In the genomic region with DNA sequence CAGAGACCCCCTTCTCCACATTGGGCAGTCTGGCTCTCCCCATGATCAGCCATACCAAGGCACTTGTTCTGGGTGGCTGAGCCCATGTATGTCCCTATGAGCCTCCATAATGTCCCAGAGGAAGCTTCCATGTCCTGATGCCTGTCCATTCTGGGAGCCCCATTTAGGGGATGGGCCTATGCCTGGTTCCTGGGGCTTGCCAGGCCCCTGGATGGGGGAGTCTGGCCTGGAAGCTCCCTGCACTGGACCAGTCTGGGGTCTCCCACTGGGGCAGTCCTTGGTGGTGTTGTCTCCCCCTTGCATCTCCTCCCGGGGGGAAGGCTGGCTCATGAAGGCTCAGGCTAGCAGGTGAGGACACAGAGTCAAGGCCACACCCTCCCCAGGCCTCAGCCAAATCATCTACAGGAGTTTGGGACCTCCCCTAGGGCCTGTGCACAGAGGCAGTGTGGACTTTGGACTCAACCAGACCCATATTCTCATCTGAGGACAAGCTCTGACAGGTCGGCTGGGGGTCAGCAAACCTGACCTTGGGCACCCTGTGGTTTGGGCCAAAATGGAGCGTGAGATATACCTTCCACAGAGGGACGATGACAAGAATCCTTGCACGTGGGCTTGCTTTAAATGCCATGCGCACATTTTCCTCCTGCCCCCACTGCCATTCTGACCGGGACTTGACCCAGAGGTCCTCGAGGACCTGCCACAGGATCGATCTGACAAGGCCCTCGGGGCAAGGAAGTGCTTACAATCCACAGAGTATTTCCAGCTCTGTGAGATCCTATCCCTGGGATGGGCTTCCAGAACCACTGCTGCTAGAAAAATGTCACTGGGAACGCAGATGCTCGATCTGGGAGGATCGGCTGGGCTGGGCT, we compare ENCODE assay signal across 24 cellular contexts. TPM values are rescaled to one million over a fixed set of nuclear protein-coding genes. Genes with fewer than 3 reads are reported as not detected.
DNase-seq lines count a peak whose midpoint lies in the region; ATAC-seq and TF ChIP-seq lines count a peak whose summit lies in the region.
"Had no signal": no experiment of that assay in that cellular context is flagged by ENCODE, and none has a peak within 500 bp of the region (broad histone marks: within the 10 kb centered on the region; RNA-seq: fewer than 3 reads in every experiment).

No MANE protein-coding gene starts in this region.

- DNase-seq in Right ventricle myocardium inferior (ENCODE audit: missing footprints) (peak; percentile 54), cardiac septum (ENCODE audit: low spot score) (no peak), NCI-H526 (lab: John Stamatoyannopoulos, UW) (peak; percentile 76 to 93), glutamatergic neuron (peak; percentile 56), upper lobe of right lung (peak; percentile 35), NCI-H1105 (lab: John Stamatoyannopoulos, UW) (no peak)
- DNase-seq: activated CD4-positive, alpha-beta T cell treated with anti-CD3 and anti-CD28 coated beads, Interleukin-2, amount 10 ng/mL, durations not matched to agents 24 days and 14 days; activated CD8-positive, alpha-beta memory T cell treated with anti-CD3 and anti-CD28 coated beads, Interleukin-2, amount 10 ng/mL, durations not matched to agents 7 days and 5 days; BE2C; Calu3; IMR-90; midbrain; NCI-H1417 treated with DMSO at 0.1 percent for 48 hours; NCI-H2171; NCI-H82; nephron progenitor cell; OCI-M1; SJCRH30; uterus had no signal

- H3K4me3 Mint-ChIP-seq in glutamatergic neuron (ENCODE audit: unreplicated experiment), result no peak overlapping the region
- H3K4me3 Mint-ChIP-seq: activated CD4-positive, alpha-beta T cell treated with anti-CD3 and anti-CD28 coated beads, Interleukin-2, amount 10 ng/mL, durations not matched to agents 24 days and 14 days; activated CD8-positive, alpha-beta memory T cell treated with anti-CD3 and anti-CD28 coated beads, Interleukin-2, amount 10 ng/mL, durations not matched to agents 7 days and 5 days; activated naive CD8-positive, alpha-beta T cell; activated T-helper 1 cell treated with anti-CD3 and anti-CD28 coated beads, Interleukin-12 subunit alpha, Interleukin-12 subunit beta, Interleukin-2, Interleukin-4 antibody, amounts not matched to agents 30 ng/mL and 10 ng/mL and 1 ng/mL, durations not matched to agents 14 hours and 24 hours and 36 hours; nephron progenitor cell; T-helper 1 cell treated with Interleukin-12 subunit alpha and Interleukin-12 subunit beta and Interleukin-4 antibody, amounts not matched to agents 30 μg/mL and 1 μg/mL, for 36 hours had no signal

- TF ChIP-seq CTCF in glutamatergic neuron (IDR thresholded peaks at IDR 0.05; ENCODE audit: partially characterized antibody, unreplicated experiment) (no peak), upper lobe of right lung (IDR thresholded peaks at IDR 0.05) (no peak)

- no peaks in the 10 kb centered on the region for H3K36me3 Mint-ChIP-seq in glutamatergic neuron (ENCODE audit: unreplicated experiment)
- H3K36me3 Mint-ChIP-seq: activated CD8-positive, alpha-beta memory T cell treated with anti-CD3 and anti-CD28 coated beads, Interleukin-2, amount 10 ng/mL, durations not matched to agents 7 days and 5 days; activated naive CD8-positive, alpha-beta T cell had no signal

- H3K9me3 ChIP-seq in upper lobe of right lung, result no peaks in the 10 kb centered on the region
- H3K9me3 ChIP-seq: BE2C, SJCRH30, uterus had no signal

- peaks cover 7% of the 10 kb centered on the region for H3K4me1 Mint-ChIP-seq in glutamatergic neuron (ENCODE audit: low read depth, unreplicated experiment)
- H3K4me1 Mint-ChIP-seq: activated CD4-positive, alpha-beta T cell treated with anti-CD3 and anti-CD28 coated beads, Interleukin-2, amount 10 ng/mL, durations not matched to agents 24 days and 14 days; nephron progenitor cell had no signal

- H3K27ac ChIP-seq in upper lobe of right lung, result no peak overlapping the region
- H3K27ac ChIP-seq: SJCRH30, uterus had no signal

- H3K9me3 Mint-ChIP-seq in glutamatergic neuron (ENCODE audit: unreplicated experiment), result peaks cover 2% of the 10 kb centered on the region
- H3K9me3 Mint-ChIP-seq: activated CD4-positive, alpha-beta T cell treated with anti-CD3 and anti-CD28 coated beads, Interleukin-2, amount 10 ng/mL, durations not matched to agents 24 days and 14 days; activated T-helper 1 cell treated with anti-CD3 and anti-CD28 coated beads, Interleukin-12 subunit alpha, Interleukin-12 subunit beta, Interleukin-2, Interleukin-4 antibody, amounts not matched to agents 30 ng/mL and 10 ng/mL and 1 ng/mL, durations not matched to agents 14 hours and 24 hours and 36 hours; nephron progenitor cell; T-helper 1 cell treated with Interleukin-12 subunit alpha and Interleukin-12 subunit beta and Interleukin-4 antibody, amounts not matched to agents 30 μg/mL and 1 μg/mL, for 36 hours had no signal

- intact Hi-C loops in Right ventricle myocardium inferior (cut with DNase I), result no loop called here
- intact Hi-C loops in cardiac septum (cut with DNase I), result no loop called here
- intact Hi-C loops in upper lobe of right lung (cut with DNase I), result no loop called here

- no peak overlapping the region for H3K4me3 ChIP-seq in upper lobe of right lung
- H3K4me3 ChIP-seq: SJCRH30, uterus had no signal

- no peaks in the 10 kb centered on the region for H3K27me3 ChIP-seq in upper lobe of right lung
- H3K27me3 ChIP-seq: BE2C, SJCRH30, uterus had no signal

- H3K27me3 Mint-ChIP-seq in glutamatergic neuron (ENCODE audit: unreplicated experiment), result peaks cover 8% of the 10 kb centered on the region
- H3K27me3 Mint-ChIP-seq: activated CD4-positive, alpha-beta T cell treated with anti-CD3 and anti-CD28 coated beads, Interleukin-2, amount 10 ng/mL, durations not matched to agents 24 days and 14 days had no signal

- no peaks in the 10 kb centered on the region for H3K36me3 ChIP-seq in upper lobe of right lung
- H3K36me3 ChIP-seq: BE2C, SJCRH30, uterus had no signal

- no peak for ATAC-seq in Right ventricle myocardium inferior
- no peak for ATAC-seq in upper lobe of right lung
- ATAC-seq in HG02938 (IDR thresholded peaks at IDR 0.05; ENCODE audit: unreplicated experiment), result no peak
- no peak for ATAC-seq in GM19351 (IDR thresholded peaks at IDR 0.05; ENCODE audit: unreplicated experiment)
- ATAC-seq: activated CD8-positive, alpha-beta memory T cell treated with anti-CD3 and anti-CD28 coated beads, Interleukin-2, amount 10 ng/mL, durations not matched to agents 7 days and 5 days had no signal

- no peak overlapping the region for H3K27ac Mint-ChIP-seq in glutamatergic neuron (ENCODE audit: unreplicated experiment)
- H3K27ac Mint-ChIP-seq: activated CD4-positive, alpha-beta T cell treated with anti-CD3 and anti-CD28 coated beads, Interleukin-2, amount 10 ng/mL, durations not matched to agents 24 days and 14 days; activated CD8-positive, alpha-beta memory T cell treated with anti-CD3 and anti-CD28 coated beads, Interleukin-2, amount 10 ng/mL, durations not matched to agents 7 days and 5 days; activated naive CD8-positive, alpha-beta T cell; activated T-helper 1 cell treated with anti-CD3 and anti-CD28 coated beads, Interleukin-12 subunit alpha, Interleukin-12 subunit beta, Interleukin-2, Interleukin-4 antibody, amounts not matched to agents 30 ng/mL and 10 ng/mL and 1 ng/mL, durations not matched to agents 14 hours and 24 hours and 36 hours; nephron progenitor cell; T-helper 1 cell treated with Interleukin-12 subunit alpha and Interleukin-12 subunit beta and Interleukin-4 antibody, amounts not matched to agents 30 μg/mL and 1 μg/mL, for 36 hours had no signal

- H3K4me1 ChIP-seq in upper lobe of right lung, result no peaks in the 10 kb centered on the region
- H3K4me1 ChIP-seq: BE2C, SJCRH30, uterus had no signal

RNA-seq across cellular contexts. Expression of a gene that starts 38.8 kb away (rescaled TPM):
- 7.1 TPM for total RNA-seq in Right ventricle myocardium inferior
- 2.8 TPM for total RNA-seq in cardiac septum
- total RNA-seq in glutamatergic neuron (ENCODE audit: unreplicated experiment), result 0.34 TPM
- 12.3 TPM for total RNA-seq in upper lobe of right lung
- total RNA-seq: activated CD4-positive, alpha-beta T cell treated with anti-CD3 and anti-CD28 coated beads, Interleukin-2, amount 10 ng/mL, durations not matched to agents 24 days and 14 days; activated CD8-positive, alpha-beta memory T cell treated with anti-CD3 and anti-CD28 coated beads, Interleukin-2, amount 10 ng/mL, durations not matched to agents 7 days and 5 days; activated T-helper 1 cell treated with anti-CD3 and anti-CD28 coated beads, Interleukin-12 subunit alpha, Interleukin-12 subunit beta, Interleukin-2, Interleukin-4 antibody, amounts not matched to agents 30 ng/mL and 10 ng/mL and 1 ng/mL, durations not matched to agents 14 hours and 24 hours and 36 hours; Calu3; SJCRH30 had no signal

Comparison
In these comparisons a context has a peak if more than half of its experiments do, and no peak if none do; other contexts are left out.
1. DNase-seq: peak in Right ventricle myocardium inferior (single experiment), NCI-H526 (2 of 2), glutamatergic neuron (single experiment) and upper lobe of right lung (single experiment); none in cardiac septum (single experiment) and NCI-H1105 (single experiment).